Comparison of ENCODE assay signal across 15 cellular contexts in genomic region chr11:23143031-23143430, GRCh38.
DNase-seq lines count a peak whose midpoint lies in the region; ATAC-seq and TF ChIP-seq lines count a peak whose summit lies in the region.
"Had no signal": no experiment of that assay in that cellular context is flagged by ENCODE, and none has a peak within 500 bp of the region (broad histone marks: within the 10 kb centered on the region; RNA-seq: fewer than 3 reads in every experiment).

No MANE protein-coding gene starts in this region.

- no peak overlapping the region for H4K8ac ChIP-seq in IMR-90 (ENCODE audit: low read depth in 2 of 2, low read length in 2 of 2)

- H2BK15ac ChIP-seq in IMR-90 (ENCODE audit: low read depth, low read length) = no peak overlapping the region

- no peak overlapping the region for H2BK5ac ChIP-seq in IMR-90 (ENCODE audit: low read depth, low read length, poor library complexity, severe bottlenecking)

- DNase-seq in IMR-90 (peak; percentile 44), NCI-H345 (lab: John Stamatoyannopoulos, UW) (peak; percentile 29), adipocyte (ENCODE audit: low read depth) (peak; percentile 58), left kidney (ENCODE audit: low read depth, low spot score) (peak; percentile 19), T-cell (no peak), ascending aorta (ENCODE audit: low spot score in 2 of 2) (no peak)
- DNase-seq: BE2C; CD4-positive, alpha-beta memory T cell; DND-41; GDM1 had no signal

- H3K36me3 ChIP-seq in IMR-90 (ENCODE audit: control insufficient read depth, insufficient read depth, low read length) (no peaks in the 10 kb centered on the region), adipocyte (ENCODE audit: control insufficient read depth, insufficient read depth, low read length, severe bottlenecking) (no peaks in the 10 kb centered on the region), ascending aorta (no peaks in the 10 kb centered on the region)
- H3K36me3 ChIP-seq: BE2C had no signal

- H3K4me2 ChIP-seq in IMR-90 (ENCODE audit: low read depth, low read length) = no peak overlapping the region
- H3K4me2 ChIP-seq: A549 had no signal

- H3K4me3 Mint-ChIP-seq in T-cell = no peak overlapping the region
- H3K4me3 Mint-ChIP-seq: CD4-positive, alpha-beta memory T cell had no signal

- H2AK9ac ChIP-seq in IMR-90 (replicated peaks; ENCODE audit: low read depth, low read length, poor library complexity) = no peak overlapping the region

- peaks cover 4 to 9% (median 4%) of the 10 kb centered on the region in 3 donors for H3K9me3 Mint-ChIP-seq in T-cell

- no peak overlapping the region for H3K14ac ChIP-seq in IMR-90 (replicated peaks; ENCODE audit: low read depth, low read length)

- H3K9ac ChIP-seq in IMR-90 (ENCODE audit: low read depth, low read length) = no peak overlapping the region
- no peak overlapping the region for H3K9ac ChIP-seq in adipocyte (ENCODE audit: low read length)

- H3K9me1 ChIP-seq in IMR-90 (ENCODE audit: insufficient read depth, low read length) = no peaks in the 10 kb centered on the region

- no peaks in the 10 kb centered on the region for H3K27me3 ChIP-seq in IMR-90 (ENCODE audit: control insufficient read depth, insufficient read depth, low read length)
- H3K27me3 ChIP-seq in adipocyte (replicated peaks; ENCODE audit: control insufficient read depth, insufficient read depth, low read length) = no peaks in the 10 kb centered on the region
- H3K27me3 ChIP-seq in ascending aorta = no peaks in the 10 kb centered on the region
- H3K27me3 ChIP-seq: BE2C had no signal

- H3K4me1 ChIP-seq in IMR-90 (ENCODE audit: control insufficient read depth, insufficient read depth, low read length) (no peaks in the 10 kb centered on the region), adipocyte (ENCODE audit: control insufficient read depth, insufficient read depth, low read length) (no peaks in the 10 kb centered on the region), ascending aorta (no peaks in the 10 kb centered on the region)
- H3K4me1 ChIP-seq: A549, BE2C had no signal

- no peaks in the 10 kb centered on the region for H3K79me1 ChIP-seq in IMR-90 (ENCODE audit: low read depth in 1 of 2, low read length in 2 of 2)

- TF ChIP-seq CTCF in IMR-90 (conservative IDR thresholded peaks at IDR 0.05; ENCODE audit: low read depth, low read length) = no peak
- TF ChIP-seq CTCF in ascending aorta (IDR thresholded peaks at IDR 0.05) = no peak

- dilution Hi-C loops in IMR-90 (cut with HindIII; ENCODE audit: low sequenced_read_pairs, unreplicated experiment) = no loop called here

- H3K56ac ChIP-seq in IMR-90 (ENCODE audit: extremely low read depth, insufficient read depth, low read length) = no peak overlapping the region

- WGBS in IMR-90 (ENCODE audit: extremely low coverage in 2 of 2, insufficient read length in 1 of 2), 2 experiments = no CpG with 5 or more reads among the region's 2 CpGs

- no peak overlapping the region for H2BK20ac ChIP-seq in IMR-90 (ENCODE audit: low read depth, low read length)

- H3K27ac Mint-ChIP-seq in T-cell = no peak overlapping the region
- H3K27ac Mint-ChIP-seq: CD4-positive, alpha-beta memory T cell had no signal

- no peaks in the 10 kb centered on the region for H3K27me3 Mint-ChIP-seq in T-cell
- H3K27me3 Mint-ChIP-seq: CD4-positive, alpha-beta memory T cell had no signal

- no peak overlapping the region for H3K23ac ChIP-seq in IMR-90 (ENCODE audit: low read depth, low read length)

- no peaks in the 10 kb centered on the region; the same call in 1 of the 2 replicates for H3K9me3 ChIP-seq in IMR-90 (ENCODE audit: control insufficient read depth, insufficient read depth, low read length)
- H3K9me3 ChIP-seq in adipocyte (ENCODE audit: control insufficient read depth, low read length) = no peaks in the 10 kb centered on the region
- H3K9me3 ChIP-seq in ascending aorta = no peaks in the 10 kb centered on the region
- H3K9me3 ChIP-seq: A549, BE2C had no signal

- no peak overlapping the region for H4K91ac ChIP-seq in IMR-90 (ENCODE audit: insufficient read depth, low read depth, low read length)

- no TSS peak for BruUV-seq in IMR-90 (replicated peaks; lab: Mats Ljungman, UMichigan)

- H3K4me1 Mint-ChIP-seq in T-cell = no peaks in the 10 kb centered on the region
- H3K4me1 Mint-ChIP-seq: CD4-positive, alpha-beta memory T cell had no signal

- H3K27ac ChIP-seq in IMR-90 (ENCODE audit: insufficient read depth, low read length) = no peak overlapping the region
- H3K27ac ChIP-seq in ascending aorta = no peak overlapping the region
- H3K27ac ChIP-seq: A549, C4-2B had no signal

- no peaks in the 10 kb centered on the region for H3K36me3 Mint-ChIP-seq in T-cell
- H3K36me3 Mint-ChIP-seq: CD4-positive, alpha-beta memory T cell had no signal

- H2AK5ac ChIP-seq in IMR-90 (ENCODE audit: low read depth, low read length) = no peak overlapping the region

- no peaks in the 10 kb centered on the region for H4K20me1 ChIP-seq in IMR-90 (ENCODE audit: insufficient read depth, low read length)

- no peak overlapping the region for H2BK120ac ChIP-seq in IMR-90 (ENCODE audit: low read depth, low read length)

- no peak overlapping the region for H3K4ac ChIP-seq in IMR-90 (ENCODE audit: low read depth, low read length)

- H3K18ac ChIP-seq in IMR-90 (ENCODE audit: low read depth, low read length) = no peak overlapping the region

- TF ChIP-seq POLR2A in IMR-90 (IDR thresholded peaks at IDR 0.05; ENCODE audit: low read depth, low read length) = no peak

- H2AFZ ChIP-seq in IMR-90 (replicated peaks; ENCODE audit: low read length, poor library complexity) = no peak overlapping the region

- ATAC-seq in IMR-90 (ENCODE audit: low read depth) (peak; percentile 92), T-cell (replicated peaks in 1 of 4) (no peak), GM19463 (IDR thresholded peaks at IDR 0.05; ENCODE audit: unreplicated experiment) (no peak), SK-N-SH treated with all-trans-retinoic acid at 6 μM for 48 hours (no peak)
- ATAC-seq: A549, HCT116 had no signal

- TF ChIP-seq RAD21 in IMR-90 (IDR thresholded peaks at IDR 0.05; ENCODE audit: low read length) = no peak

- no peak overlapping the region for H4K5ac ChIP-seq in IMR-90 (ENCODE audit: low read depth, low read length)

- H3K4me3 ChIP-seq in IMR-90 (ENCODE audit: insufficient read depth, low read depth, low read length) (no peak overlapping the region), adipocyte (ENCODE audit: low read length) (no peak overlapping the region), ascending aorta (no peak overlapping the region)
- H3K4me3 ChIP-seq: A549 had no signal

- in situ Hi-C loops in IMR-90 (cut with MboI; ENCODE audit: low sequenced_read_pairs) = no loop called here

- CTCF ChIA-PET in IMR-90 (lab: Yijun Ruan, JAX) = no interaction called here
- CTCF ChIA-PET in T-cell (lab: Charles Lee) = no interaction called here

- POLR2A ChIA-PET in IMR-90 (lab: Charles Lee; ENCODE audit: unreplicated experiment) (no interaction called here), T-cell (lab: Charles Lee) (no interaction called here)

- intact Hi-C loops in IMR-90 (cut with micrococcal nuclease) = no loop called here
- intact Hi-C loops in ascending aorta (cut with DNase I) = no loop called here

TF ChIP-seq in IMR-90, 13 proteins besides CTCF, POLR2A, EP300 and RAD21:
- no peak for TF ChIP-seq CEBPB (IDR thresholded peaks at IDR 0.05; ENCODE audit: low read depth, low read length)
- TF ChIP-seq USF2 (IDR thresholded peaks at IDR 0.05; ENCODE audit: low read depth, low read length) = no peak
- TF ChIP-seq CHD1 (IDR thresholded peaks at IDR 0.05; ENCODE audit: low read depth, low read length) = no peak
- no peak for TF ChIP-seq SMC3 (IDR thresholded peaks at IDR 0.05; ENCODE audit: low read depth, low read length)
- TF ChIP-seq MXI1 (IDR thresholded peaks at IDR 0.05; ENCODE audit: borderline replicate concordance, low read depth, low read length) = no peak

TF ChIP-seq in SK-N-SH treated with all-trans-retinoic acid at 6 μM for 48 hours, 23 proteins besides CTCF, POLR2A, EP300 and RAD21:
- TF ChIP-seq ZNF70 (CRISPR knock-in tag; IDR thresholded peaks at IDR 0.05) (no peak), ZFP3 (CRISPR knock-in tag; IDR thresholded peaks at IDR 0.05) (no peak), RARB (CRISPR knock-in tag; IDR thresholded peaks at IDR 0.05) (no peak), PPARA (CRISPR knock-in tag; IDR thresholded peaks at IDR 0.05; ENCODE audit: borderline replicate concordance) (no peak), OSR1 (CRISPR knock-in tag; IDR thresholded peaks at IDR 0.05) (no peak), ZNF565 (CRISPR knock-in tag; conservative IDR thresholded peaks at IDR 0.05; ENCODE audit: low read depth) (no peak)

Comparison
In these comparisons a context has a peak if more than half of its experiments do, and no peak if none do; other contexts are left out.
1. DNase-seq: peak in IMR-90 (single experiment), NCI-H345 (single experiment), adipocyte (single experiment) and left kidney (single experiment); none in T-cell (0 of 34) and ascending aorta (0 of 2).